ENCODE assay signal across 8 cellular contexts in the genomic region with DNA sequence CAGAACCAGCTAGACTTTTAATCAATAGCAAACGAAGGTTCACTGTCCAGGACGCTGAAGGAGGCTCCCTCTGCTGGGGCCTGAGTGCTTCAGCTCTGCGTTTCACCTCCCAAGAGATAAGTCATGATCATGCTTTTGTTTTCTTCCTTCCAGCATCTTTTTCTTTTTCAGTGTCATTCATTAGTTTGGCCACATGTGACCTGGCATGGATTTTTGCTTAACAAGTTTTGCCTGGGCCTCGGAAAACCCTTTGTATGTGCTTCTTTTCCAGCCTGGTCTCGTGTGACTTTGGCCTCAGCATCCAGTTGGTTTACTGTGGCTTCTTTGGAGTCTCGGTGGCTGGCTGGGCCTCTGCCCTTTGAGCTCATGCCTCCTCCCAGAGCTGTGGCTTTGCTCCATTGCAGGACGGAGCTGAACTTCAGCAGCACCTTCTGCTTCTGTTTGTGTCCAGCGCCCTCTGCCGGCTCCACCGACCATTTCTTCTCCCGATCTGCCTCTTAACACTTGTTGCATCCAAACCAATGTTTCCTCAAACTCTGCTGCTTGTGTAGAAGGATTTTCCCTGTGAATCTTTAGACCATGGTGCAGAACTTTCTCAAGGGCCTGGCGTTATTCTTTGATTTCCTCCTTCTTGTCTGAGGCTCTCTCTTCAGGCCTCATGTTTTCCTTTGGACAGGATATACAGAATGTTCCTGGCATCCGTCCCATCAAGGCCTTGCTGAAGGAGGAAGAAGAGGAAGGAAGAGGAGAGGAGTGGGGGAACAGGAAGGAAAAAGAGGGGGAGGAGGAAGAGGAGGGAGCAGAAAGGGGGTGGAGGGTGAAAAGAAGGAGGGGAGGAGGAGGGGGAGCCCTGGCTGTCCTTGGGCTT. TPM values are rescaled to one million over a fixed set of nuclear protein-coding genes. Genes with fewer than 3 reads are reported as not detected.
DNase-seq lines count a peak whose midpoint lies in the region; ATAC-seq and TF ChIP-seq lines count a peak whose summit lies in the region.

No MANE protein-coding gene starts in this region.

- H3K4me3 Mint-ChIP-seq in CD8-positive, alpha-beta T cell = no peak overlapping the region
- H3K4me3 Mint-ChIP-seq in HFFc6 (peak overlapping the region; percentile 50), endothelial cell (ENCODE audit: unreplicated experiment) (peak overlapping the region; percentile 24)

- H3K4me3 ChIP-seq in CD8-positive, alpha-beta T cell (ENCODE audit: low read depth, low read length) = no peak overlapping the region

- H3K27me3 Mint-ChIP-seq in CD8-positive, alpha-beta T cell (ENCODE audit: low read depth) = no peaks in the 10 kb centered on the region
- H3K27me3 Mint-ChIP-seq in HFFc6 (ENCODE audit: insufficient read depth) = no peaks in the 10 kb centered on the region
- H3K27me3 Mint-ChIP-seq in endothelial cell (ENCODE audit: unreplicated experiment) = peaks cover 10% of the 10 kb centered on the region

- H3K27ac Mint-ChIP-seq in CD8-positive, alpha-beta T cell = no peak overlapping the region
- H3K27ac Mint-ChIP-seq in HFFc6 (peak overlapping the region; percentile 88), endothelial cell (ENCODE audit: unreplicated experiment) (peak overlapping the region; percentile 5)

- no peaks in the 10 kb centered on the region for H3K9me3 Mint-ChIP-seq in CD8-positive, alpha-beta T cell
- H3K9me3 Mint-ChIP-seq in HFFc6 (no peaks in the 10 kb centered on the region), endothelial cell (ENCODE audit: unreplicated experiment) (no peaks in the 10 kb centered on the region)

- CTCF ChIA-PET in CD8-positive, alpha-beta T cell (lab: Charles Lee) = interaction anchor here (0.6 to 3.7 kb wide), 49 partner anchors 9 to 754 kb away, joined by 3 to 25 read pairs (median 4); a partner anchor contains a TSS

- peaks cover 5% of the 10 kb centered on the region for H3K4me1 Mint-ChIP-seq in CD8-positive, alpha-beta T cell (ENCODE audit: low read depth)
- H3K4me1 Mint-ChIP-seq in HFFc6 (ENCODE audit: low read depth) (peaks cover 22% of the 10 kb centered on the region), endothelial cell (ENCODE audit: unreplicated experiment) (peaks cover 22% of the 10 kb centered on the region)

- peak; percentile 78 for TF ChIP-seq CTCF in CD8-positive, alpha-beta T cell (IDR thresholded peaks at IDR 0.05)
- TF ChIP-seq CTCF in HFFc6 (IDR thresholded peaks at IDR 0.05) = peak; percentile 91
- TF ChIP-seq CTCF in endothelial cell (IDR thresholded peaks at IDR 0.05; ENCODE audit: unreplicated experiment) = peak; percentile 74

- intact Hi-C loops in CD8-positive, alpha-beta T cell (cut with DNase I, micrococcal nuclease) = loop anchor here (1.0 to 5.0 kb wide), 7 partner anchors 103 to 751 kb away; no protein-coding TSS in a partner anchor

- H3K9me3 ChIP-seq in CD8-positive, alpha-beta T cell (ENCODE audit: low read length) = no peaks in the 10 kb centered on the region

- H3K27ac ChIP-seq in CD8-positive, alpha-beta T cell (ENCODE audit: low read depth, low read length) = no peak overlapping the region

- H3K27me3 ChIP-seq in CD8-positive, alpha-beta T cell (ENCODE audit: insufficient read depth, low read length) = no peaks in the 10 kb centered on the region

- H3K4me1 ChIP-seq in CD8-positive, alpha-beta T cell (ENCODE audit: insufficient read depth, low read length) = no peaks in the 10 kb centered on the region

- DNase-seq in CD8-positive, alpha-beta T cell = peak; percentile 57 to 82 (median 72)
- DNase-seq in HFFc6 = peak; percentile 90
- DNase-seq in NOMO-1 treated with DMSO at 0.1 percent for 48 hours (lab: John Stamatoyannopoulos, UW; ENCODE audit: unreplicated experiment) = peak; percentile 67
- DNase-seq in activated CD8-positive, alpha-beta memory T cell treated with anti-CD3 and anti-CD28 coated beads for 4 hours (ENCODE audit: low read depth in 2 of 2) = peak; percentile 36 to 41
- peak; percentile 89 for DNase-seq in endothelial cell (ENCODE audit: low spot score)
- DNase-seq in midbrain (lab: John Stamatoyannopoulos, UW) = peak; percentile 92
- peak; percentile 42 to 47 for DNase-seq in stimulated activated CD8-positive, alpha-beta memory T cell treated with anti-CD3 and anti-CD28 coated beads, Interleukin-4, amount 100 ng/mL, for 1 hour (ENCODE audit: low read depth in 2 of 2, low spot score in 1 of 2)

- ATAC-seq in CD8-positive, alpha-beta T cell = peak; percentile 67
- ATAC-seq in GM18517 (IDR thresholded peaks at IDR 0.05; ENCODE audit: unreplicated experiment) = no peak

- peaks cover 7% of the 10 kb centered on the region for H3K36me3 ChIP-seq in CD8-positive, alpha-beta T cell (ENCODE audit: insufficient read depth, low read length)

- peaks cover 63% of the 10 kb centered on the region for H3K36me3 Mint-ChIP-seq in CD8-positive, alpha-beta T cell
- H3K36me3 Mint-ChIP-seq in HFFc6 (ENCODE audit: low read depth) (no peaks in the 10 kb centered on the region), endothelial cell (ENCODE audit: low read depth, unreplicated experiment) (peaks cover 10% of the 10 kb centered on the region)

- POLR2A ChIA-PET in CD8-positive, alpha-beta T cell (lab: Charles Lee) = no interaction called here

RNA-seq across cellular contexts. Expression of a gene that starts 23.6 kb away (rescaled TPM):
- total RNA-seq in CD8-positive, alpha-beta T cell = 1 to 10 TPM in 1 of 2 experiments, under 1 TPM in 1; 0.98 to 1.5 TPM
- total RNA-seq in HFFc6 (2021; fragmentation: NEBNext Ultra II Directional; extraction: Animal tissue kit (Norgen Biotek cat#: 25700)) = 1 to 10 TPM in 2 of 6 experiments, under 1 TPM in 4; 0.47 to 1.0 (median 0.82) TPM
- 5.0 TPM for total RNA-seq in endothelial cell (ENCODE audit: unreplicated experiment)

RNA-seq across cellular contexts. Expression of a gene that starts 25.0 kb away (rescaled TPM):
- total RNA-seq in CD8-positive, alpha-beta T cell = 10 to 100 TPM; 43.9 to 45.7 TPM
- total RNA-seq in HFFc6 (2021; fragmentation: NEBNext Ultra II Directional; extraction: Animal tissue kit (Norgen Biotek cat#: 25700)) = 1 to 10 TPM; 4.3 to 5.7 (median 4.5) TPM
- 5.5 TPM for total RNA-seq in endothelial cell (ENCODE audit: unreplicated experiment)

RNA-seq across cellular contexts. Expression of a gene that starts 56.9 kb away (rescaled TPM):
- 1 to 10 TPM; 6.1 to 8.6 TPM for total RNA-seq in CD8-positive, alpha-beta T cell
- 10 to 100 TPM; 15.7 to 21.7 (median 17.6) TPM for total RNA-seq in HFFc6 (2021; fragmentation: NEBNext Ultra II Directional; extraction: Animal tissue kit (Norgen Biotek cat#: 25700))
- total RNA-seq in endothelial cell (ENCODE audit: unreplicated experiment) = 17.1 TPM

RNA-seq across cellular contexts. Expression of a gene that starts 59.9 kb away (rescaled TPM):
- total RNA-seq in CD8-positive, alpha-beta T cell = 100 to 1,000 TPM; 133 to 144 TPM
- total RNA-seq in HFFc6 (2021; fragmentation: NEBNext Ultra II Directional; extraction: Animal tissue kit (Norgen Biotek cat#: 25700)) = 10 to 100 TPM; 27.3 to 34.3 (median 28.6) TPM
- 43.0 TPM for total RNA-seq in endothelial cell (ENCODE audit: unreplicated experiment)

Comparison
In these comparisons a context has a peak if more than half of its experiments do, and no peak if none do; other contexts are left out.
1. DNase-seq: peak in every context shown above with its lines; median percentile 92 in midbrain; 90 in HFFc6; 89 in endothelial cell; 72 in CD8-positive, alpha-beta T cell; 67 in NOMO-1 treated with DMSO at 0.1 percent for 48 hours; 44 in stimulated activated CD8-positive, alpha-beta memory T cell treated with anti-CD3 and anti-CD28 coated beads, Interleukin-4, amount 100 ng/mL, for 1 hour; 38 in activated CD8-positive, alpha-beta memory T cell treated with anti-CD3 and anti-CD28 coated beads for 4 hours.